In the genomic region with DNA sequence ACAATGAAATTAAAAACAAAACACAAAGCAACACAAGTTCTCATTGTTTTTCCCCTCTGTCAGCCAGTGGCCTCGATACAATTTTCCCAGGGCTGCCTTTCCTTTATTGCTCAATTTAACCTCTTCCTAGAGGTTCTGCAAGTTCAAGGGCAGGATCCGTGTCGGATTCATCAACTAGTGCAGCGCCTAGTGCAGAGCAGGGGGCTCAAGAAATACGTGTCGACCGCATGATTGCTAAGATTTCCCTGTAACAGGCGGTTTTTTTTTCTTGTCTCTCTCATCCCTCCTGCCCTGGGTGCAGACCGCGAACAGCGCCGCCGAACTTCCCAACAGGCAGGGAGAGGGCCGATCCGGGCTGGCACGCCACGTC, we compare ENCODE assay signal across 7 cellular contexts. TPM values are rescaled to one million over a fixed set of nuclear protein-coding genes. Genes with fewer than 3 reads are reported as not detected.
DNase-seq lines count a peak whose midpoint lies in the region; ATAC-seq and TF ChIP-seq lines count a peak whose summit lies in the region.

No MANE protein-coding gene starts in this region.

- H4K20me1 ChIP-seq in HCT116 (ENCODE audit: insufficient read depth), result 0 out of 2 replicates have a peak, but pooled peaks cover 5% of the 10 kb centered on the region
- 0 out of 2 replicates have a peak, but pooled peaks cover 3% of the 10 kb centered on the region for H4K20me1 ChIP-seq in PC-9 (ENCODE audit: insufficient read depth)

- H3K9me3 ChIP-seq in HCT116 (ENCODE audit: control insufficient read depth in 1 of 2, insufficient read depth in 1 of 2, low read depth in 1 of 2, low read length in 2 of 2), result no peaks in the 10 kb centered on the region
- H3K9me3 ChIP-seq in PC-9 (ENCODE audit: insufficient read depth, low read depth), result no peaks in the 10 kb centered on the region

- H2AFZ ChIP-seq in HCT116 (ENCODE audit: low read depth, low read length, poor library complexity, severe bottlenecking) (no peak overlapping the region), PC-9 (no peak overlapping the region)

- H3K36me3 ChIP-seq in HCT116 (ENCODE audit: control insufficient read depth in 1 of 2, insufficient read depth in 2 of 2, low read length in 2 of 2), result peaks cover 4 to 19% of the 10 kb centered on the region in 2 experiments; a peak in 3 of 4 replicates
- 0 out of 2 replicates have a peak, but pooled peaks cover 13% of the 10 kb centered on the region for H3K36me3 ChIP-seq in PC-9 (ENCODE audit: low read depth)

- TF ChIP-seq CTCF in HCT116 (IDR thresholded peaks at IDR 0.05 in 2 of 3, conservative IDR thresholded peaks at IDR 0.05 in 1 of 3; ENCODE audit: borderline replicate concordance in 1 of 3, insufficient read depth in 1 of 3, low read depth in 2 of 3, low read length in 2 of 3), result no peak
- TF ChIP-seq CTCF in PC-9 (conservative IDR thresholded peaks at IDR 0.05), result no peak
- TF ChIP-seq CTCF in chondrocyte (IDR thresholded peaks at IDR 0.05), result peak; percentile 42

- peak overlapping the region; percentile 91 for H3K27ac ChIP-seq in HCT116 (ENCODE audit: low read depth, low read length)
- peak overlapping the region; percentile 100 for H3K27ac ChIP-seq in PC-9

- H3K9ac ChIP-seq in HCT116 (ENCODE audit: low read length), result peak overlapping the region; percentile 80

- peaks cover 20% of the 10 kb centered on the region for H3K36me3 Mint-ChIP-seq in chondrocyte (ENCODE audit: low read depth)
- H3K36me3 Mint-ChIP-seq in naive thymus-derived CD8-positive, alpha-beta T cell, result peaks cover 0 to 15% (median 0%) of the 10 kb centered on the region in 3 donors

- peaks cover 38% of the 10 kb centered on the region for H3K4me1 Mint-ChIP-seq in chondrocyte (ENCODE audit: low read depth)
- H3K4me1 Mint-ChIP-seq in naive thymus-derived CD8-positive, alpha-beta T cell, result peaks cover 16 to 62% (median 41%) of the 10 kb centered on the region in 4 donors

- intact Hi-C loops in HCT116 (cut with micrococcal nuclease) (loop anchor here (1.0 to 5.0 kb wide), 4 partner anchors 45 to 321 kb away; a partner anchor contains a TSS), PC-9 (cut with micrococcal nuclease; ENCODE audit: unreplicated experiment) (loop anchor here (1.0 to 5.0 kb wide), 10 partner anchors 8 to 321 kb away; a partner anchor contains a TSS)

- H3K4me2 ChIP-seq in HCT116 (ENCODE audit: low read length) (peak overlapping the region; percentile 90), PC-9 (peak overlapping the region; percentile 97)

- CTCF ChIA-PET in HCT116 (lab: Charles Lee), result interaction anchor here (1.6 to 4.7 kb wide), 3 partner anchors 22 to 266 kb away, joined by 3 to 59 read pairs (median 13); no protein-coding TSS in a partner anchor
- CTCF ChIA-PET in PC-9 (lab: Charles Lee), result interaction anchor here (4.2 kb wide), 1 partner anchor 266 kb away, joined by 54 read pairs; no protein-coding TSS in a partner anchor

- no peak for TF ChIP-seq POLR2A in HCT116 (IDR thresholded peaks at IDR 0.05; ENCODE audit: borderline replicate concordance, extremely low read depth, insufficient read depth, insufficient read length)

- peaks cover 4% of the 10 kb centered on the region for H3K9me3 Mint-ChIP-seq in chondrocyte (ENCODE audit: low read depth)
- no peaks in the 10 kb centered on the region for H3K9me3 Mint-ChIP-seq in naive thymus-derived CD8-positive, alpha-beta T cell

- H3K4me1 ChIP-seq in HCT116 (ENCODE audit: control insufficient read depth in 1 of 2, insufficient read depth in 2 of 2, low read length in 2 of 2), result peaks cover 39 to 59% of the 10 kb centered on the region in 2 experiments
- peaks cover 20% of the 10 kb centered on the region for H3K4me1 ChIP-seq in PC-9 (replicated peaks; ENCODE audit: insufficient read depth)

- RAD21 ChIA-PET in HCT116 (lab: Charles Lee; ENCODE audit: low non-redundant PET in 1 of 2, low total read pairs in 2 of 2, uncharacterized antibody in 2 of 2, unreplicated experiment in 2 of 2), result interaction anchor here (1.0 to 3.0 kb wide), 4 partner anchors 48 to 266 kb away, joined by 3 to 12 read pairs (median 6); no protein-coding TSS in a partner anchor

- POLR2A ChIA-PET in HCT116 (lab: Charles Lee), result interaction anchor here (1.6 to 1.8 kb wide), 2 partner anchors 27 to 266 kb away, joined by 4 to 5 read pairs; no protein-coding TSS in a partner anchor
- POLR2A ChIA-PET in PC-9 (lab: Charles Lee; ENCODE audit: unreplicated experiment), result interaction anchor here (0.8 to 0.9 kb wide), 3 partner anchors 152 to 153 kb away, joined by 4 to 7 read pairs (median 6); no protein-coding TSS in a partner anchor
- POLR2A ChIA-PET in naive thymus-derived CD8-positive, alpha-beta T cell (lab: Charles Lee), result interaction anchor here (0.6 to 1.7 kb wide), 7 partner anchors 9 to 227 kb away, joined by 3 to 6 read pairs (median 3); no protein-coding TSS in a partner anchor

- H3K79me2 ChIP-seq in HCT116 (ENCODE audit: insufficient read depth, low read length), result peaks cover 32% of the 10 kb centered on the region
- peaks cover 31% of the 10 kb centered on the region for H3K79me2 ChIP-seq in PC-9 (ENCODE audit: low read depth)

- no peaks in the 10 kb centered on the region for H3K27me3 ChIP-seq in HCT116 (ENCODE audit: insufficient read depth, low read length)
- no peaks in the 10 kb centered on the region for H3K27me3 ChIP-seq in PC-9 (ENCODE audit: insufficient read depth, low read depth)

- H3K4me3 ChIP-seq in HCT116 (replicated peaks in 1 of 2; ENCODE audit: low read depth in 1 of 2, low read length in 2 of 2) (peak overlapping the region; percentile 46 to 87), PC-9 (peak overlapping the region; percentile 69)

- TF ChIP-seq RAD21 in HCT116 (IDR thresholded peaks at IDR 0.05; ENCODE audit: low read depth), result no peak

- ATAC-seq in HCT116, result no peak
- peak; percentile 19 to 34 for ATAC-seq in naive thymus-derived CD8-positive, alpha-beta T cell

- H3K27ac Mint-ChIP-seq in chondrocyte (ENCODE audit: unreplicated experiment), result peak overlapping the region; percentile 98
- peak overlapping the region; percentile 75 to 100 (median 92) for H3K27ac Mint-ChIP-seq in naive thymus-derived CD8-positive, alpha-beta T cell

- H3F3A ChIP-seq in PC-9 (ENCODE audit: insufficient read depth, low read depth), result peaks cover 32% of the 10 kb centered on the region

- peak overlapping the region; percentile 98 for H3K4me3 Mint-ChIP-seq in chondrocyte (ENCODE audit: unreplicated experiment)
- peak overlapping the region; percentile 80 to 97 (median 92) for H3K4me3 Mint-ChIP-seq in naive thymus-derived CD8-positive, alpha-beta T cell

- H3K9me2 ChIP-seq in HCT116 (ENCODE audit: insufficient read depth) (no peaks in the 10 kb centered on the region), PC-9 (ENCODE audit: insufficient read depth) (no peaks in the 10 kb centered on the region)

- no peaks in the 10 kb centered on the region for H3K27me3 Mint-ChIP-seq in chondrocyte (ENCODE audit: low read depth)
- H3K27me3 Mint-ChIP-seq in naive thymus-derived CD8-positive, alpha-beta T cell, result no peaks in the 10 kb centered on the region

- no peak for DNase-seq in HCT116 (ENCODE audit: low read depth, low spot score)
- no peak for DNase-seq in PC-9
- no peak for DNase-seq in chondrocyte (ENCODE audit: low spot score)
- DNase-seq in naive thymus-derived CD8-positive, alpha-beta T cell, result peak in 3 of 10 donors; percentile 17 to 56 (median 48)
- DNase-seq in COLO829 (ENCODE audit: low spot score), result no peak
- no peak for DNase-seq in NCI-H1048 (lab: John Stamatoyannopoulos, UW)
- DNase-seq in effector CD8-positive, alpha-beta T cell (lab: John Stamatoyannopoulos, UW), result no peak

- BruUV-seq in HCT116 (replicated peaks; lab: Mats Ljungman, UMichigan) (TSS peak; percentile 80), PC-9 (replicated peaks; lab: Mats Ljungman, UMichigan) (TSS peak; percentile 84)

TF ChIP-seq in HCT116, 20 proteins besides CTCF, POLR2A, EP300 and RAD21:
- TF ChIP-seq, protein P1, sequence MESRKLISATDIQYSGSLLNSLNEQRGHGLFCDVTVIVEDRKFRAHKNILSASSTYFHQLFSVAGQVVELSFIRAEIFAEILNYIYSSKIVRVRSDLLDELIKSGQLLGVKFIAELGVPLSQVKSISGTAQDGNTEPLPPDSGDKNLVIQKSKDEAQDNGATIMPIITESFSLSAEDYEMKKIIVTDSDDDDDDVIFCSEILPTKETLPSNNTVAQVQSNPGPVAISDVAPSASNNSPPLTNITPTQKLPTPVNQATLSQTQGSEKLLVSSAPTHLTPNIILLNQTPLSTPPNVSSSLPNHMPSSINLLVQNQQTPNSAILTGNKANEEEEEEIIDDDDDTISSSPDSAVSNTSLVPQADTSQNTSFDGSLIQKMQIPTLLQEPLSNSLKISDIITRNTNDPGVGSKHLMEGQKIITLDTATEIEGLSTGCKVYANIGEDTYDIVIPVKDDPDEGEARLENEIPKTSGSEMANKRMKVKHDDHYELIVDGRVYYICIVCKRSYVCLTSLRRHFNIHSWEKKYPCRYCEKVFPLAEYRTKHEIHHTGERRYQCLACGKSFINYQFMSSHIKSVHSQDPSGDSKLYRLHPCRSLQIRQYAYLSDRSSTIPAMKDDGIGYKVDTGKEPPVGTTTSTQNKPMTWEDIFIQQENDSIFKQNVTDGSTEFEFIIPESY (IDR thresholded peaks at IDR 0.05; ENCODE audit: extremely low read depth, insufficient replicate concordance, low read length), result no peak
- TF ChIP-seq JUND (IDR thresholded peaks at IDR 0.05) (no peak), SIN3A (IDR thresholded peaks at IDR 0.05; ENCODE audit: low read depth) (no peak), CEBPB (IDR thresholded peaks at IDR 0.05; ENCODE audit: low read depth) (no peak)

RNA-seq across cellular contexts. Expression of a gene that starts 1.4 kb away (rescaled TPM):
- total RNA-seq in HCT116 (2021; ENCODE audit: unreplicated experiment), result 81.6 TPM
- polyA plus RNA-seq in HCT116 (2012), result 129 and 166 TPM in 2 replicates
- total RNA-seq in PC-9 (2021), result 45.5 and 51.2 TPM in 2 replicates
- total RNA-seq in chondrocyte, result 53.8 to 75.5 TPM (median 66.4 TPM) in 3 replicates
- total RNA-seq in naive thymus-derived CD8-positive, alpha-beta T cell, result 1 to 10 TPM; 4.5 to 5.1 TPM
- 1 to 10 TPM; 1.1 to 10.0 (median 1.8) TPM for polyA plus RNA-seq in naive thymus-derived CD8-positive, alpha-beta T cell
